Comparison of ENCODE assay signal across 23 cellular contexts in genomic region chr6:158154816-158155215, GRCh38.
"Had no signal": no experiment of that assay in that cellular context is flagged by ENCODE, and none has a peak within 500 bp of the region (broad histone marks: within the 10 kb centered on the region; RNA-seq: fewer than 3 reads in every experiment).

No MANE protein-coding gene starts in this region.

- H3K36me3 ChIP-seq: breast epithelium had no signal

- H3K27ac Mint-ChIP-seq: activated CD8-positive, alpha-beta T cell treated with anti-CD3 and anti-CD28 coated beads, Interleukin-2, amount 10 ng/mL, durations not matched to agents 7 days and 5 days; activated naive CD4-positive, alpha-beta T cell treated with anti-CD3 and anti-CD28 coated beads, Interleukin-2, amount 50 U/mL, for 24 hours; activated T-helper 1 cell treated with anti-CD3 and anti-CD28 coated beads, Interleukin-12 subunit alpha, Interleukin-12 subunit beta, Interleukin-2, Interleukin-4 antibody, amounts not matched to agents 30 ng/mL and 10 ng/mL and 1 ng/mL, durations not matched to agents 14 hours and 24 hours and 36 hours; T-helper 1 cell treated with Interleukin-12 subunit alpha and Interleukin-12 subunit beta and Interleukin-4 antibody, amounts not matched to agents 30 μg/mL and 1 μg/mL, for 36 hours had no signal

- H3K9me3 Mint-ChIP-seq: activated naive CD4-positive, alpha-beta T cell treated with anti-CD3 and anti-CD28 coated beads, Interleukin-2, amount 50 U/mL, for 24 hours; activated T-helper 1 cell treated with anti-CD3 and anti-CD28 coated beads, Interleukin-12 subunit alpha, Interleukin-12 subunit beta, Interleukin-2, Interleukin-4 antibody, amounts not matched to agents 30 ng/mL and 10 ng/mL and 1 ng/mL, durations not matched to agents 14 hours and 24 hours and 36 hours; T-helper 1 cell treated with Interleukin-12 subunit alpha and Interleukin-12 subunit beta and Interleukin-4 antibody, amounts not matched to agents 30 μg/mL and 1 μg/mL, for 36 hours had no signal

- H3K4me3 Mint-ChIP-seq: activated CD8-positive, alpha-beta T cell treated with anti-CD3 and anti-CD28 coated beads, Interleukin-2, amount 10 ng/mL, durations not matched to agents 7 days and 5 days; activated naive CD4-positive, alpha-beta T cell treated with anti-CD3 and anti-CD28 coated beads, Interleukin-2, amount 50 U/mL, for 24 hours; activated T-helper 1 cell treated with anti-CD3 and anti-CD28 coated beads, Interleukin-12 subunit alpha, Interleukin-12 subunit beta, Interleukin-2, Interleukin-4 antibody, amounts not matched to agents 30 ng/mL and 10 ng/mL and 1 ng/mL, durations not matched to agents 14 hours and 24 hours and 36 hours; T-helper 1 cell treated with Interleukin-12 subunit alpha and Interleukin-12 subunit beta and Interleukin-4 antibody, amounts not matched to agents 30 μg/mL and 1 μg/mL, for 36 hours had no signal

- H3K27me3 ChIP-seq: breast epithelium, MG63 had no signal

- H3K4me1 Mint-ChIP-seq: activated naive CD4-positive, alpha-beta T cell treated with anti-CD3 and anti-CD28 coated beads, Interleukin-2, amount 50 U/mL, for 24 hours had no signal

- DNase-seq: activated CD4-positive, alpha-beta T cell treated with anti-CD3 and anti-CD28 coated beads for 4 hours; activated CD4-positive, alpha-beta T cell treated with anti-CD3 and anti-CD28 coated beads, Interleukin-2, amount 50 U/mL, for 4 hours; activated CD8-positive, alpha-beta memory T cell treated with anti-CD3 and anti-CD28 coated beads, Interleukin-2, amount 50 U/mL, for 48 hours; activated CD8-positive, alpha-beta T cell treated with anti-CD3 and anti-CD28 coated beads, Interleukin-2, amount 10 ng/mL, durations not matched to agents 7 days and 5 days; activated effector memory CD4-positive, alpha-beta T cell treated with Interleukin-2 at 50 U/mL for 16 hours; activated naive CD4-positive, alpha-beta T cell; activated T-cell treated with anti-CD3 and anti-CD28 coated beads, Interleukin-2, amount 50 U/mL, for 1 hour; aorta; caudate nucleus; MG63; MV-4-11; NCI-H1092 treated with DMSO at 0.1 percent for 48 hours; NCI-H1417 treated with DMSO at 0.1 percent for 48 hours; NCI-H1694; NCI-H2081; NCI-H510A treated with DMSO at 0.1 percent for 48 hours; PC-3; SHP77 treated with DMSO at 0.1 percent for 48 hours had no signal

- H3K4me3 ChIP-seq: breast epithelium, MG63 had no signal

- H3K4me1 ChIP-seq: breast epithelium had no signal

- H3K27me3 Mint-ChIP-seq: activated naive CD4-positive, alpha-beta T cell treated with anti-CD3 and anti-CD28 coated beads, Interleukin-2, amount 50 U/mL, for 24 hours had no signal

- H3K27ac ChIP-seq: breast epithelium had no signal

- H3K9me3 ChIP-seq: breast epithelium, MG63 had no signal

- ATAC-seq: activated CD4-positive, CD25-positive, alpha-beta regulatory T cell treated with anti-CD3 and anti-CD28 coated beads, Interleukin-2, amount 50 U/mL, for 24 hours; activated CD8-positive, alpha-beta T cell treated with anti-CD3 and anti-CD28 coated beads, Interleukin-2, amount 10 ng/mL, durations not matched to agents 7 days and 5 days; PC-3 had no signal
